8 cellular contexts compared by ENCODE assay signal in the genomic region with DNA sequence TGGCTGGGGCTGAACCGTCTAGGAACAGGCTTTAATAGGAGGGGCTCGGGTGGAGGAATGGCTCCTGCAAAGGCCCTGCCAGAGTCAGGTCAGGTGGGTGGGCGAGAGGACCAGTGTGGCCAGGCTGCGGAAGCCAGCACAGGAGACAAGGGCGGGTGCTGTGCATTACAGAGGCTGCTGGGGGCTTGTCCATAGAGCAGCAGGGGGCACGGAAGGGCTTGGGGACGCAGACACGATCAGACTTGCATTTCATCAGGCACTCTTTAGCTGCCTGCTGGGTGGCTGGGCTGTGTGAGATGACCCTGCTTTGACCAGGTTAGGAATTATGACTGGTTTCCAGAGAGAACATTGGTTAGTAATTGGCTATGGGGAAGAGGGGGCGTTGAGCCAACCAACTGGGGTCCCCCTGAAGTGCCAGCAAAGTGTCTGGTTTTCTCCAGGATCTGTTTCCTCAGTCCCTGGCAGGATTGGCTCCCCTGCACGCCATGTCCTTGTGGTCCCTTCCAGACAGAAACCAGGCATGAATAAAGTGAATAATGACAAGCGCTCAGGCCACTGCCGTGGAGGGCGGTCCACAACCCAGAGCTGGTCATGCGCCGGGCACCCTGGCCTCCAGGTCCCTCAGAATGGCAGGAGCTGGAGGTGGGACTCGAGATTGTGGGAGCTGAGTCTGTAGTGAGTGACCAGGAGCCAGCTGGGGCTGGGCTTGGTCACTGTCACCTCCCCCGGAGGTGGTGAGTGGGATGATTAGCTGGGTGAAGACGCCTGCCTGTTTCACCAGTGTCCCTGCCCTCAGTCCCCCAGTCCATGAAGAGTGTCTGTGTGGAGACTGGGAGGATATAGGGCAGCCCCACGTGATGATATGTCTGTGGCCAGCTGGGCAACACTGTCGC. TPM values are rescaled to one million over a fixed set of nuclear protein-coding genes. Genes with fewer than 3 reads are reported as not detected.
DNase-seq lines count a peak whose midpoint lies in the region; ATAC-seq and TF ChIP-seq lines count a peak whose summit lies in the region.
"Not testable (repeated sequence)": the region's sequence is repeated elsewhere in the genome, so short reads cannot be mapped to it uniquely, and the experiment has no call there.

No MANE protein-coding gene starts in this region.

- H3K36me3 Mint-ChIP-seq in dendritic cell treated with granulocyte-macrophage colony-stimulating factor and Interleukin-4, amounts not matched to agents 40 ng/mL and 50 ng/mL, for 4 days (ENCODE audit: low read depth): peaks cover 22% of the 10 kb centered on the region
- not testable (repeated sequence) for H3K36me3 Mint-ChIP-seq in naive B cell
- H3K36me3 Mint-ChIP-seq in stimulated activated effector memory CD8-positive, alpha-beta T cell treated with anti-CD3 and anti-CD28 coated beads, Interleukin-12 subunit alpha, Interleukin-12 subunit beta, amount 100 ng/mL, for 72 hours: peaks cover 17% of the 10 kb centered on the region

- intact Hi-C loops in dendritic cell treated with granulocyte-macrophage colony-stimulating factor and Interleukin-4, amounts not matched to agents 40 ng/mL and 50 ng/mL, for 4 days (cut with micrococcal nuclease): loop anchor here (1.0 kb wide), 1 partner anchor 22 kb away; no protein-coding TSS in a partner anchor

- H3K27ac ChIP-seq in AG04450 (ENCODE audit: low read depth, low read length); OCI-LY1 (ENCODE audit: low read depth, low read length, poor library complexity, severe bottlenecking): not testable (repeated sequence)
- H3K27ac ChIP-seq in right atrium auricular region: peak overlapping the region; percentile 92

- peaks cover 51% of the 10 kb centered on the region for H3K4me1 Mint-ChIP-seq in dendritic cell treated with granulocyte-macrophage colony-stimulating factor and Interleukin-4, amounts not matched to agents 40 ng/mL and 50 ng/mL, for 4 days (ENCODE audit: low read depth)
- H3K4me1 Mint-ChIP-seq in naive B cell: peaks cover 6 to 50% (median 34%) of the 10 kb centered on the region in 3 donors
- peaks cover 54% of the 10 kb centered on the region for H3K4me1 Mint-ChIP-seq in stimulated activated effector memory CD8-positive, alpha-beta T cell treated with anti-CD3 and anti-CD28 coated beads, Interleukin-12 subunit alpha, Interleukin-12 subunit beta, amount 100 ng/mL, for 72 hours

- H3K4me3 Mint-ChIP-seq in dendritic cell treated with granulocyte-macrophage colony-stimulating factor and Interleukin-4, amounts not matched to agents 40 ng/mL and 50 ng/mL, for 4 days: peak overlapping the region; percentile 89
- peak overlapping the region; percentile 88 to 94 (median 92) for H3K4me3 Mint-ChIP-seq in naive B cell
- peak overlapping the region; percentile 93 for H3K4me3 Mint-ChIP-seq in stimulated activated effector memory CD8-positive, alpha-beta T cell treated with anti-CD3 and anti-CD28 coated beads, Interleukin-12 subunit alpha, Interleukin-12 subunit beta, amount 100 ng/mL, for 72 hours

- H3K4me1 ChIP-seq in OCI-LY1 (ENCODE audit: insufficient read depth, low read length, severe bottlenecking) (peaks cover 25% of the 10 kb centered on the region), right atrium auricular region (peaks cover 0 to 43% of the 10 kb centered on the region in 2 donors)

- POLR2A ChIA-PET in AG04450 (lab: Yijun Ruan, JAX): not testable (repeated sequence)

- CTCF ChIA-PET in AG04450 (lab: Charles Lee): not testable (repeated sequence)

- H3K27me3 ChIP-seq in AG04450 (ENCODE audit: control insufficient read depth, insufficient read depth, low read length); OCI-LY1 (ENCODE audit: insufficient read depth, low read length); right atrium auricular region: not testable (repeated sequence)

- not testable (repeated sequence) for H3K9me2 ChIP-seq in OCI-LY1 (ENCODE audit: low read depth, low read length)

- H3K27ac Mint-ChIP-seq in dendritic cell treated with granulocyte-macrophage colony-stimulating factor and Interleukin-4, amounts not matched to agents 40 ng/mL and 50 ng/mL, for 4 days: peak overlapping the region; percentile 82
- peak overlapping the region; percentile 10 to 85 (median 75) for H3K27ac Mint-ChIP-seq in naive B cell
- peak overlapping the region; percentile 95 for H3K27ac Mint-ChIP-seq in stimulated activated effector memory CD8-positive, alpha-beta T cell treated with anti-CD3 and anti-CD28 coated beads, Interleukin-12 subunit alpha, Interleukin-12 subunit beta, amount 100 ng/mL, for 72 hours

- not testable (repeated sequence) for H3K36me3 ChIP-seq in OCI-LY1 (ENCODE audit: insufficient read depth, low read length); right atrium auricular region

- not testable (repeated sequence) for H3F3A ChIP-seq in OCI-LY1 (ENCODE audit: insufficient read depth, low read length)

- H3K9ac ChIP-seq in OCI-LY1 (ENCODE audit: low read length): peak overlapping the region; percentile 82

- H3K27me3 Mint-ChIP-seq in dendritic cell treated with granulocyte-macrophage colony-stimulating factor and Interleukin-4, amounts not matched to agents 40 ng/mL and 50 ng/mL, for 4 days; naive B cell: not testable (repeated sequence)

- H3K79me2 ChIP-seq in OCI-LY1 (ENCODE audit: insufficient read depth, low read length): not testable (repeated sequence)

- TF ChIP-seq CTCF in AG04450 (IDR thresholded peaks at IDR 0.05; ENCODE audit: low read depth, low read length); OCI-LY1 (IDR thresholded peaks at IDR 0.05; ENCODE audit: low read length); right atrium auricular region (IDR thresholded peaks at IDR 0.05): not testable (repeated sequence)

- peak overlapping the region; percentile 68 for H3K4me2 ChIP-seq in OCI-LY1 (ENCODE audit: low read length)

- not testable (repeated sequence) for DNase-seq in AG04450 (ENCODE audit: low read depth, low spot score); naive B cell; stimulated activated effector memory CD8-positive, alpha-beta T cell treated with anti-CD3 and anti-CD28 coated beads, Interleukin-12 subunit alpha, Interleukin-12 subunit beta, amount 100 ng/mL, for 72 hours (ENCODE audit: low spot score in 2 of 2)
- DNase-seq in H4 (ENCODE audit: low spot score) (peak; percentile 1), right atrium auricular region (ENCODE audit: low spot score) (peak; percentile 56)
- DNase-seq in activated T-cell treated with anti-CD3 and anti-CD28 coated beads, Interleukin-2, amount 50 U/mL, for 48 hours: peak; percentile 16 to 46

- H3K4me3 ChIP-seq in AG04450 (ENCODE audit: low read depth, low read length) (peak overlapping the region; percentile 81), OCI-LY1 (ENCODE audit: low read depth, low read length, poor library complexity, severe bottlenecking) (peak overlapping the region; percentile 77), right atrium auricular region (peak overlapping the region; percentile 77 to 92)

- not testable (repeated sequence) for ATAC-seq in naive B cell (ENCODE audit: low read depth in 2 of 2); stimulated activated effector memory CD8-positive, alpha-beta T cell treated with anti-CD3 and anti-CD28 coated beads, Interleukin-12 subunit alpha, Interleukin-12 subunit beta, amount 100 ng/mL, for 72 hours

- H4K20me1 ChIP-seq in OCI-LY1 (ENCODE audit: insufficient read depth, low read length): not testable (repeated sequence)

- H3K9me3 ChIP-seq in AG04450 (ENCODE audit: control insufficient read depth, insufficient read depth, low read length); OCI-LY1 (ENCODE audit: low read length); right atrium auricular region: not testable (repeated sequence)

- not testable (repeated sequence) for H3K9me3 Mint-ChIP-seq in dendritic cell treated with granulocyte-macrophage colony-stimulating factor and Interleukin-4, amounts not matched to agents 40 ng/mL and 50 ng/mL, for 4 days; naive B cell; stimulated activated effector memory CD8-positive, alpha-beta T cell treated with anti-CD3 and anti-CD28 coated beads, Interleukin-12 subunit alpha, Interleukin-12 subunit beta, amount 100 ng/mL, for 72 hours

- H2AFZ ChIP-seq in OCI-LY1 (ENCODE audit: low read length): not testable (repeated sequence)

RNA-seq across cellular contexts. Expression of a gene that starts 1.0 kb away (rescaled TPM):
- 45.4 and 60.9 TPM in 2 replicates for polyA plus RNA-seq in AG04450 (2011; rRNA removed)
- 19.9 and 20.9 TPM in 2 replicates for polyA minus RNA-seq in AG04450 (2011; rRNA and poly(A)+ RNA removed)
- 36.8 and 43.3 TPM in 2 replicates for total RNA-seq in H4 (2014; rRNA removed; shearing (Covaris generic))
- 10 to 100 TPM; 60.4 to 64.3 TPM for total RNA-seq in right atrium auricular region
- 10 to 100 TPM; 54.0 to 84.4 (median 56.6) TPM for polyA plus RNA-seq in naive B cell (ENCODE audit: low read depth in 6 of 6)

RNA-seq across cellular contexts. Expression of a gene that starts 52.8 kb away (rescaled TPM):
- polyA plus RNA-seq in AG04450 (2011; rRNA removed) (0.16 and 0.38 TPM in 2 replicates), naive B cell (ENCODE audit: low read depth in 6 of 6) (not detected)
- 0.23 and 0.26 TPM in 2 replicates for polyA minus RNA-seq in AG04450 (2011; rRNA and poly(A)+ RNA removed)
- 3.2 TPM in 2 replicates for total RNA-seq in H4 (2014; rRNA removed; shearing (Covaris generic))
- 1 to 10 TPM; 1.0 to 2.0 TPM for total RNA-seq in right atrium auricular region
